ENCODE assay signal across 24 cellular contexts in genomic region chr2:238255636-238256035, GRCh38. TPM values are rescaled to one million over a fixed set of nuclear protein-coding genes. Genes with fewer than 3 reads are reported as not detected.
DNase-seq lines count a peak whose midpoint lies in the region; ATAC-seq, FAIRE-seq and TF ChIP-seq lines count a peak whose summit lies in the region.
"Had no signal": no experiment of that assay in that cellular context is flagged by ENCODE, and none has a peak within 500 bp of the region (broad histone marks: within the 10 kb centered on the region; RNA-seq: fewer than 3 reads in every experiment).

No MANE protein-coding gene starts in this region.

- no peak for TF ChIP-seq EP300 in sigmoid colon (IDR thresholded peaks at IDR 0.05)
- no peak for TF ChIP-seq EP300 in tibial nerve (IDR thresholded peaks at IDR 0.05)

- H3K4me3 Mint-ChIP-seq in activated naive CD4-positive, alpha-beta T cell treated with anti-CD3 and anti-CD28 coated beads, Interleukin-2, amount 50 U/mL, for 24 hours: no peak overlapping the region
- no peak overlapping the region for H3K4me3 Mint-ChIP-seq in activated naive CD4-positive, alpha-beta T cell treated with anti-CD3 and anti-CD28 coated beads, Interleukin-2, amount 10 ng/mL, durations not matched to agents 7 days and 5 days
- no peak overlapping the region for H3K4me3 Mint-ChIP-seq in activated naive CD8-positive, alpha-beta T cell treated with anti-CD3 and anti-CD28 coated beads, Interleukin-2, amount 50 U/mL, for 24 hours
- H3K4me3 Mint-ChIP-seq: CD14-positive monocyte had no signal

- intact Hi-C loops in kidney (cut with DNase I) (no loop called here), sigmoid colon (cut with DNase I) (no loop called here)

- peaks cover 91% of the 10 kb centered on the region for H3K36me3 ChIP-seq in BLaER1
- peaks cover 34 to 70% of the 10 kb centered on the region in 2 donors for H3K36me3 ChIP-seq in kidney (ENCODE audit: control insufficient read depth in 1 of 2, insufficient read depth in 2 of 2, low read length in 2 of 2)
- peaks cover 39 to 94% (median 54%) of the 10 kb centered on the region in 4 donors for H3K36me3 ChIP-seq in sigmoid colon
- peaks cover 10 to 100% (median 14%) of the 10 kb centered on the region in 3 donors for H3K36me3 ChIP-seq in tibial nerve

- no peak for FAIRE-seq in kidney (lab: Jason Lieb, UNC)
- FAIRE-seq: D721Med, RCC 7860 had no signal

- H3K9me3 ChIP-seq in BLaER1: no peaks in the 10 kb centered on the region
- no peaks in the 10 kb centered on the region for H3K9me3 ChIP-seq in kidney (ENCODE audit: control insufficient read depth in 1 of 2, low read length in 2 of 2)
- no peaks in the 10 kb centered on the region for H3K9me3 ChIP-seq in sigmoid colon
- no peaks in the 10 kb centered on the region for H3K9me3 ChIP-seq in tibial nerve

- ATAC-seq in activated naive CD8-positive, alpha-beta T cell treated with anti-CD3 and anti-CD28 coated beads, Interleukin-2, amount 50 U/mL, for 24 hours: no peak

- peak overlapping the region; percentile 51 for H3K4me2 ChIP-seq in BLaER1

- no peak for TF ChIP-seq CTCF in kidney (IDR thresholded peaks at IDR 0.05; ENCODE audit: borderline replicate concordance, extremely low read depth, insufficient read depth)
- TF ChIP-seq CTCF in sigmoid colon (IDR thresholded peaks at IDR 0.05): no peak
- TF ChIP-seq CTCF in tibial nerve (IDR thresholded peaks at IDR 0.05): no peak

- H3K27ac ChIP-seq in BLaER1 (peak overlapping the region; percentile 27), kidney (ENCODE audit: low read depth in 2 of 2, low read length in 2 of 2) (no peak overlapping the region), sigmoid colon (no peak overlapping the region), tibial nerve (no peak overlapping the region)

- H3K27ac Mint-ChIP-seq in activated naive CD4-positive, alpha-beta T cell treated with anti-CD3 and anti-CD28 coated beads, Interleukin-2, amount 50 U/mL, for 24 hours: peak overlapping the region; percentile 12
- no peak overlapping the region for H3K27ac Mint-ChIP-seq in activated naive CD4-positive, alpha-beta T cell treated with anti-CD3 and anti-CD28 coated beads, Interleukin-2, amount 10 ng/mL, durations not matched to agents 7 days and 5 days
- H3K27ac Mint-ChIP-seq in activated naive CD8-positive, alpha-beta T cell treated with anti-CD3 and anti-CD28 coated beads, Interleukin-2, amount 50 U/mL, for 24 hours: no peak overlapping the region

- H3K27me3 ChIP-seq in BLaER1 (no peaks in the 10 kb centered on the region), sigmoid colon (no peaks in the 10 kb centered on the region), tibial nerve (no peaks in the 10 kb centered on the region)

- no peaks in the 10 kb centered on the region for H3K4me1 Mint-ChIP-seq in activated naive CD4-positive, alpha-beta T cell treated with anti-CD3 and anti-CD28 coated beads, Interleukin-2, amount 50 U/mL, for 24 hours
- peaks cover 22% of the 10 kb centered on the region for H3K4me1 Mint-ChIP-seq in activated naive CD4-positive, alpha-beta T cell treated with anti-CD3 and anti-CD28 coated beads, Interleukin-2, amount 10 ng/mL, durations not matched to agents 7 days and 5 days
- H3K4me1 Mint-ChIP-seq in activated naive CD8-positive, alpha-beta T cell treated with anti-CD3 and anti-CD28 coated beads, Interleukin-2, amount 50 U/mL, for 24 hours: no peaks in the 10 kb centered on the region
- H3K4me1 Mint-ChIP-seq: CD14-positive monocyte had no signal

- WGBS in sigmoid colon, 2 donors: 95 to 96% methylated on average over 8 of the region's 8 CpGs
- 87 to 95% methylated on average over 8 of the region's 8 CpGs for WGBS in tibial nerve, 2 donors

- peaks cover 18% of the 10 kb centered on the region for H4K20me1 ChIP-seq in BLaER1

- peaks cover 7% of the 10 kb centered on the region for H3K36me3 Mint-ChIP-seq in activated naive CD4-positive, alpha-beta T cell treated with anti-CD3 and anti-CD28 coated beads, Interleukin-2, amount 50 U/mL, for 24 hours
- peaks cover 17% of the 10 kb centered on the region for H3K36me3 Mint-ChIP-seq in activated naive CD4-positive, alpha-beta T cell treated with anti-CD3 and anti-CD28 coated beads, Interleukin-2, amount 10 ng/mL, durations not matched to agents 7 days and 5 days
- H3K36me3 Mint-ChIP-seq in activated naive CD8-positive, alpha-beta T cell treated with anti-CD3 and anti-CD28 coated beads, Interleukin-2, amount 50 U/mL, for 24 hours (ENCODE audit: low read depth): peaks cover 17% of the 10 kb centered on the region

- CTCF ChIA-PET in activated naive CD4-positive, alpha-beta T cell treated with anti-CD3 and anti-CD28 coated beads, Interleukin-2, amount 10 ng/mL, durations not matched to agents 7 days and 5 days (lab: Charles Lee): interaction anchor here (0.7 to 3.0 kb wide), 6 partner anchors 8 to 287 kb away, joined by 3 to 10 read pairs (median 4); partner anchors contain the start of gene PER2

- H3K27me3 Mint-ChIP-seq in activated naive CD4-positive, alpha-beta T cell treated with anti-CD3 and anti-CD28 coated beads, Interleukin-2, amount 50 U/mL, for 24 hours: no peaks in the 10 kb centered on the region
- H3K27me3 Mint-ChIP-seq in activated naive CD4-positive, alpha-beta T cell treated with anti-CD3 and anti-CD28 coated beads, Interleukin-2, amount 10 ng/mL, durations not matched to agents 7 days and 5 days: no peaks in the 10 kb centered on the region
- H3K27me3 Mint-ChIP-seq in activated naive CD8-positive, alpha-beta T cell treated with anti-CD3 and anti-CD28 coated beads, Interleukin-2, amount 50 U/mL, for 24 hours: no peaks in the 10 kb centered on the region

- DNase-seq in activated naive CD4-positive, alpha-beta T cell treated with anti-CD3 and anti-CD28 coated beads, Interleukin-2, amount 10 ng/mL, durations not matched to agents 7 days and 5 days: no peak
- DNase-seq in kidney (peak; percentile 56), sigmoid colon (peak; percentile 37), CD1c-positive myeloid dendritic cell (ENCODE audit: extremely low spot score) (no peak), tibial nerve (ENCODE audit: low spot score in 2 of 2) (no peak)
- DNase-seq in activated naive CD8-positive, alpha-beta T cell treated with anti-CD3 and anti-CD28 coated beads, Interleukin-2, amount 50 U/mL, for 24 hours: no peak
- DNase-seq: 8988T, AML-193, DMS79, H7, KBM-7, MM.1S, NCI-H1048, NCI-H1417 treated with DMSO at 0.1 percent for 48 hours, NCI-H187, NCI-H446, NCI-H526, OCI-M1, SHP77 had no signal

- TF ChIP-seq POLR2A in sigmoid colon (IDR thresholded peaks at IDR 0.05): no peak
- TF ChIP-seq POLR2A in tibial nerve (IDR thresholded peaks at IDR 0.05): no peak

- H3K4me3 ChIP-seq in BLaER1 (no peak overlapping the region), kidney (ENCODE audit: low read length in 2 of 2) (no peak overlapping the region), sigmoid colon (no peak overlapping the region), tibial nerve (no peak overlapping the region)

- H3K9me3 Mint-ChIP-seq in activated naive CD4-positive, alpha-beta T cell treated with anti-CD3 and anti-CD28 coated beads, Interleukin-2, amount 50 U/mL, for 24 hours: no peaks in the 10 kb centered on the region
- no peaks in the 10 kb centered on the region for H3K9me3 Mint-ChIP-seq in activated naive CD4-positive, alpha-beta T cell treated with anti-CD3 and anti-CD28 coated beads, Interleukin-2, amount 10 ng/mL, durations not matched to agents 7 days and 5 days
- H3K9me3 Mint-ChIP-seq in activated naive CD8-positive, alpha-beta T cell treated with anti-CD3 and anti-CD28 coated beads, Interleukin-2, amount 50 U/mL, for 24 hours: no peaks in the 10 kb centered on the region
- H3K9me3 Mint-ChIP-seq: CD14-positive monocyte had no signal

- H3K4me1 ChIP-seq in BLaER1 (peaks cover 55% of the 10 kb centered on the region), kidney (ENCODE audit: control insufficient read depth in 1 of 2, insufficient read depth in 1 of 2, low read depth in 1 of 2, low read length in 2 of 2) (peaks cover 4 to 6% of the 10 kb centered on the region in 2 donors), sigmoid colon (peaks cover 0 to 3% (median 2%) of the 10 kb centered on the region in 4 donors), tibial nerve (peaks cover 0 to 2% (median 0%) of the 10 kb centered on the region in 4 donors)

- H3K9ac ChIP-seq in BLaER1: 0 out of 2 replicates have a peak overlapping the region, but pooled peaks have one; percentile 5
- no peak overlapping the region for H3K9ac ChIP-seq in kidney (ENCODE audit: low read length in 2 of 2)

RNA-seq across cellular contexts. Expression of gene HES6, which starts 15.8 kb away (rescaled TPM):
- total RNA-seq in kidney (5.2 TPM), sigmoid colon (10 to 100 TPM; 13.2 to 27.3 (median 18.1) TPM), tibial nerve (10 to 100 TPM in 2 of 4 donors, 1 to 10 TPM in 2; 4.4 to 18.6 (median 12.4) TPM)
- polyA plus RNA-seq in kidney (ENCODE audit: insufficient read depth, low read depth, low replicate concordance) (5.5 TPM), sigmoid colon (10 to 100 TPM; 40.7 to 59.2 (median 52.3) TPM)

RNA-seq across cellular contexts. Expression of gene PER2, which starts 32.8 kb away (rescaled TPM):
- total RNA-seq in kidney: 28.4 TPM
- 1.8 TPM for polyA plus RNA-seq in kidney (ENCODE audit: insufficient read depth, low read depth, low replicate concordance)
- 10 to 100 TPM in 1 of 4 donors, 1 to 10 TPM in 3; 7.7 to 11.8 (median 9.2) TPM for total RNA-seq in sigmoid colon
- polyA plus RNA-seq in sigmoid colon: 1 to 10 TPM; 3.7 to 7.1 (median 4.2) TPM
- total RNA-seq in tibial nerve: 10 to 100 TPM in 2 of 4 donors, 1 to 10 TPM in 2; 8.2 to 18.6 (median 9.8) TPM

RNA-seq across cellular contexts. Expression of gene ILKAP, which starts 52.1 kb away (rescaled TPM):
- total RNA-seq in kidney (47.7 TPM), sigmoid colon (10 to 100 TPM; 32.2 to 57.3 (median 45.3) TPM), tibial nerve (10 to 100 TPM; 40.8 to 53.1 (median 47.9) TPM)
- polyA plus RNA-seq in kidney (ENCODE audit: insufficient read depth, low read depth, low replicate concordance) (38.4 TPM), sigmoid colon (10 to 100 TPM; 26.4 to 40.6 (median 28.0) TPM)

Comparison
In these comparisons a context has a peak if more than half of its experiments do, and no peak if none do; other contexts are left out.
1. DNase-seq: peak in kidney (single experiment) and sigmoid colon (single experiment); none in activated naive CD4-positive, alpha-beta T cell treated with anti-CD3 and anti-CD28 coated beads, Interleukin-2, amount 10 ng/mL, durations not matched to agents 7 days and 5 days (single experiment), CD1c-positive myeloid dendritic cell (single experiment), tibial nerve (0 of 2) and activated naive CD8-positive, alpha-beta T cell treated with anti-CD3 and anti-CD28 coated beads, Interleukin-2, amount 50 U/mL, for 24 hours (single experiment).